In genomic region chr9:85522459-85523092, GRCh38 we compare ENCODE assay signal across 8 cellular contexts.
DNase-seq lines count a peak whose midpoint lies in the region; ATAC-seq, FAIRE-seq and TF ChIP-seq lines count a peak whose summit lies in the region.

No MANE protein-coding gene starts in this region.

- no peaks in the 10 kb centered on the region for H4K20me1 ChIP-seq in H1 (replicated peaks in 1 of 2; ENCODE audit: control insufficient read depth in 1 of 2, insufficient read depth in 2 of 2, low read length in 2 of 2)

- peak overlapping the region; percentile 49 for H3K18ac ChIP-seq in H1 (ENCODE audit: extremely low read depth, low read length)

- H3K9me3 ChIP-seq in A549 (no peaks in the 10 kb centered on the region; the same call in 2 of the 3 replicates), H1 (ENCODE audit: insufficient read depth in 2 of 2, low read depth in 1 of 2, low read length in 1 of 2) (no peaks in the 10 kb centered on the region), mesodermal cell (ENCODE audit: control insufficient read depth, low read length) (no peaks in the 10 kb centered on the region), suprapubic skin (no peaks in the 10 kb centered on the region)

- H2AFZ ChIP-seq in H1 (ENCODE audit: low read length): peak overlapping the region; percentile 77

- H3K23ac ChIP-seq in H1 (ENCODE audit: insufficient read length): no peak overlapping the region

- H2BK15ac ChIP-seq in H1 (ENCODE audit: low read length): no peak overlapping the region

- H3K23me2 ChIP-seq in H1 (ENCODE audit: low read depth, low read length): peaks cover 5% of the 10 kb centered on the region; the same call in 1 of the 2 replicates

- H4K91ac ChIP-seq in H1 (replicated peaks; ENCODE audit: insufficient read length, low read length): no peak overlapping the region

- no peaks in the 10 kb centered on the region for H3K79me2 ChIP-seq in H1 (ENCODE audit: control insufficient read depth in 1 of 2, insufficient read depth in 2 of 2, low read length in 2 of 2)

- H4K8ac ChIP-seq in H1 (ENCODE audit: extremely low read depth, insufficient read depth, low read length): no peak overlapping the region

- 0 out of 2 replicates have a peak overlapping the region, but pooled peaks have one; percentile 29 for H2BK20ac ChIP-seq in H1 (ENCODE audit: low read length)

- POLR2A ChIA-PET in A549 (lab: Yijun Ruan, JAX) (interaction anchor here (0.5 kb wide), 1 partner anchor 87 kb away, joined by 5 read pairs; no protein-coding TSS in a partner anchor), RWPE1 (lab: Yijun Ruan, JAX; ENCODE audit: low non-redundant PET) (no interaction called here), H1 (lab: Charles Lee; ENCODE audit: partially characterized antibody) (no interaction called here)

- peak overlapping the region; percentile 77; the same call in 1 of the 2 replicates for H2BK12ac ChIP-seq in H1 (ENCODE audit: low read depth, low read length)

- no peak for TF ChIP-seq RAD21 in A549 (conservative IDR thresholded peaks at IDR 0.05 in 1 of 2, IDR thresholded peaks at IDR 0.05 in 1 of 2)
- TF ChIP-seq RAD21 in H1 (IDR thresholded peaks at IDR 0.05 in 1 of 2, conservative IDR thresholded peaks at IDR 0.05 in 1 of 2; ENCODE audit: low read depth in 2 of 2, low read length in 2 of 2): no peak; a peak in 1 of 4 replicates

- peak overlapping the region; percentile 50 for H3K4me3 ChIP-seq in A549
- peak overlapping the region; percentile 30 to 65 (median 61) for H3K4me3 ChIP-seq in H1 (ENCODE audit: extremely low read depth in 1 of 4, insufficient read depth in 2 of 4, low read depth in 3 of 4, low read length in 4 of 4)
- peak overlapping the region; percentile 33 for H3K4me3 ChIP-seq in mesodermal cell (ENCODE audit: extremely low read depth, insufficient read depth, low read length, poor library complexity, severe bottlenecking)
- H3K4me3 ChIP-seq in suprapubic skin: peak overlapping the region; percentile 50

- no peak overlapping the region; a peak in 1 of 7 replicates for H3K9ac ChIP-seq in H1 (replicated peaks in 1 of 4; ENCODE audit: extremely low read depth in 1 of 4, low read depth in 3 of 4, low read length in 3 of 4)

- H3K27ac ChIP-seq in A549 (peak overlapping the region in 1 of 2 experiments; percentile 66; a peak in 3 of 6 replicates), RWPE1 (no peak overlapping the region), H1 (ENCODE audit: low read depth, low read length) (no peak overlapping the region), mesodermal cell (ENCODE audit: low read depth, low read length, severe bottlenecking) (no peak overlapping the region), suprapubic skin (peak overlapping the region; percentile 66)

- H3K27me3 ChIP-seq in H1 (replicated peaks in 1 of 4; ENCODE audit: control insufficient read depth in 3 of 4, extremely low read depth in 1 of 4, insufficient read depth in 3 of 4, low read length in 3 of 4): peaks cover 2 to 32% (median 26%) of the 10 kb centered on the region in 4 experiments
- peaks cover 29% of the 10 kb centered on the region for H3K27me3 ChIP-seq in suprapubic skin

- no peak overlapping the region for H2BK5ac ChIP-seq in H1 (ENCODE audit: low read depth, low read length)

- H3K56ac ChIP-seq in H1 (replicated peaks; ENCODE audit: insufficient read length, low read depth, low read length): no peak overlapping the region

- H3K4me1 ChIP-seq in A549: peaks cover 2% of the 10 kb centered on the region; the same call in 1 of the 3 replicates
- H3K4me1 ChIP-seq in H1 (replicated peaks in 1 of 4; ENCODE audit: control insufficient read depth in 3 of 4, insufficient read depth in 4 of 4, low read length in 3 of 4): peaks cover 0 to 7% (median 4%) of the 10 kb centered on the region in 4 experiments; a peak in 3 of 7 replicates
- H3K4me1 ChIP-seq in mesodermal cell (ENCODE audit: control insufficient read depth, insufficient read depth, low read length, poor library complexity, severe bottlenecking): no peaks in the 10 kb centered on the region
- peaks cover 22% of the 10 kb centered on the region for H3K4me1 ChIP-seq in suprapubic skin

- WGBS in A549 (ENCODE audit: missing lambda C conversion rate): 14% methylated on average over 44 of the region's 55 CpGs
- 10% methylated on average over 41 of the region's 55 CpGs; no CpG with 5 or more reads in 1 of the 2 experiments for WGBS in H1 (ENCODE audit: extremely low coverage in 1 of 2, insufficient coverage in 1 of 2, insufficient read length in 1 of 2, insufficient replicate concordance in 2 of 2, low coverage in 1 of 2, low lambda C conversion rate in 2 of 2, missing lambda C conversion rate in 1 of 2), 2 experiments
- 5 to 7% methylated on average over 37 of the region's 55 CpGs for WGBS in mesodermal cell (ENCODE audit: insufficient coverage in 2 of 2), 2 experiments
- 7% methylated on average over 36 of the region's 55 CpGs for WGBS in suprapubic skin

- FAIRE-seq in A549 (lab: Jason Lieb, UNC) (no peak), H1 (lab: Jason Lieb, UNC) (no peak)

- TF ChIP-seq EP300 in A549 (IDR thresholded peaks at IDR 0.05): no peak
- TF ChIP-seq EP300 in H1 (IDR thresholded peaks at IDR 0.05; ENCODE audit: borderline replicate concordance in 1 of 2, low read depth in 2 of 2, low read length in 2 of 2): no peak
- TF ChIP-seq EP300 in suprapubic skin (IDR thresholded peaks at IDR 0.05): no peak

- CTCF ChIA-PET in A549 (lab: Yijun Ruan, JAX): interaction anchor here (0.5 to 1.3 kb wide), 2 partner anchors 43 to 176 kb away, joined by 3 read pairs; no protein-coding TSS in a partner anchor
- CTCF ChIA-PET in RWPE1 (lab: Yijun Ruan, JAX): interaction anchor here (1.7 kb wide), 1 partner anchor 88 kb away, joined by 5 read pairs; no protein-coding TSS in a partner anchor
- CTCF ChIA-PET in H1 (lab: Charles Lee; ENCODE audit: partially characterized antibody): interaction anchor here (0.5 to 2.0 kb wide), 4 partner anchors 12 to 119 kb away, joined by 3 to 8 read pairs (median 4); no protein-coding TSS in a partner anchor

- H3K4me2 ChIP-seq in A549 (peak overlapping the region; percentile 73), H1 (ENCODE audit: insufficient read depth in 1 of 2, low read depth in 2 of 2, low read length in 2 of 2) (peak overlapping the region; percentile 79 to 83)

- H3K4ac ChIP-seq in H1 (replicated peaks; ENCODE audit: insufficient read length, low read depth, low read length): no peak overlapping the region

- H3K14ac ChIP-seq in H1 (ENCODE audit: insufficient read length): no peak overlapping the region

- no peak overlapping the region for H4K5ac ChIP-seq in H1 (ENCODE audit: insufficient read length, low read depth, low read length)

- DNase-seq in A549 (ENCODE audit: low read depth in 1 of 2, low spot score in 1 of 2): peak; percentile 25 to 44
- peak; percentile 20 for DNase-seq in RWPE1 (ENCODE audit: low spot score)
- DNase-seq in H1 (ENCODE audit: low read depth in 1 of 2, low spot score in 2 of 2): peak; percentile 33 to 85
- peak in 1 of 2 donors; percentile 68 for DNase-seq in suprapubic skin (ENCODE audit: low spot score in 2 of 2)
- DNase-seq in SW 1271 (lab: John Stamatoyannopoulos, UW): no peak
- no peak for DNase-seq in GOT3 (lab: John Stamatoyannopoulos, UW)

- TF ChIP-seq CTCF in A549 (IDR thresholded peaks at IDR 0.05): no peak
- TF ChIP-seq CTCF in RWPE1 (conservative IDR thresholded peaks at IDR 0.05; ENCODE audit: low read depth): no peak
- no peak for TF ChIP-seq CTCF in H1 (IDR thresholded peaks at IDR 0.05; ENCODE audit: control extremely low read depth in 1 of 3, insufficient read depth in 1 of 3, low read depth in 1 of 3, low read length in 3 of 3)
- TF ChIP-seq CTCF in suprapubic skin (IDR thresholded peaks at IDR 0.05): no peak

- peak; percentile 84 to 93 for ATAC-seq in A549
- ATAC-seq in GM19351 (IDR thresholded peaks at IDR 0.05; ENCODE audit: unreplicated experiment): peak; percentile 77

- H3K36me3 ChIP-seq in H1 (ENCODE audit: control insufficient read depth in 2 of 4, insufficient read depth in 4 of 4, low read length in 3 of 4) (no peaks in the 10 kb centered on the region), mesodermal cell (ENCODE audit: control insufficient read depth, insufficient read depth, low read length) (no peaks in the 10 kb centered on the region), suprapubic skin (no peaks in the 10 kb centered on the region)

- no peak overlapping the region for H2AK5ac ChIP-seq in H1 (ENCODE audit: low read depth, low read length)

- TF ChIP-seq POLR2A in A549 (IDR thresholded peaks at IDR 0.05; ENCODE audit: low read length) (no peak), H1 (IDR thresholded peaks at IDR 0.05; ENCODE audit: control extremely low read depth in 1 of 2, low read depth in 2 of 2, low read length in 2 of 2) (no peak), suprapubic skin (IDR thresholded peaks at IDR 0.05) (no peak)

- no peaks in the 10 kb centered on the region for H3K79me1 ChIP-seq in H1 (ENCODE audit: low read depth, low read length)

- no peak overlapping the region for H2BK120ac ChIP-seq in H1 (replicated peaks; ENCODE audit: low read depth, low read length)

TF ChIP-seq in A549, 52 proteins besides CTCF, POLR2A, EP300 and RAD21 (continues in another document):
- TF ChIP-seq RNF2 (IDR thresholded peaks at IDR 0.05; ENCODE audit: borderline replicate concordance, low read depth) (no peak), HES2 (IDR thresholded peaks at IDR 0.05) (no peak), CBX2 (IDR thresholded peaks at IDR 0.05; ENCODE audit: borderline replicate concordance, low read depth) (no peak), RCOR1 (IDR thresholded peaks at IDR 0.05; ENCODE audit: low read depth, low read length) (no peak), EHMT2 (IDR thresholded peaks at IDR 0.05; ENCODE audit: low read depth) (no peak)

TF ChIP-seq in H1, 55 proteins besides CTCF, POLR2A, EP300 and RAD21 (continues in another document):
- no peak for TF ChIP-seq JUND (IDR thresholded peaks at IDR 0.05; ENCODE audit: low read length)
- TF ChIP-seq CEBPB (IDR thresholded peaks at IDR 0.05; ENCODE audit: low read depth, low read length): no peak

Comparison
In these comparisons a context has a peak if more than half of its experiments do, and no peak if none do; other contexts are left out.
1. DNase-seq: peak in A549 (2 of 2), RWPE1 (single experiment) and H1 (2 of 2); none in SW 1271 (0 of 2) and GOT3 (single experiment).
2. Of the 18 proteins assayed by ChIP-seq in both H1 and A549: peak only in H1: E2F6 and MAX; only in A549: none; in both: none; in neither: 16.
3. Peak in every context shown above with its lines, with median percentiles within 50 percentile points of each other: H3K4me3 ChIP-seq.